ENCODE assay signal across 13 cellular contexts in the genomic region with DNA sequence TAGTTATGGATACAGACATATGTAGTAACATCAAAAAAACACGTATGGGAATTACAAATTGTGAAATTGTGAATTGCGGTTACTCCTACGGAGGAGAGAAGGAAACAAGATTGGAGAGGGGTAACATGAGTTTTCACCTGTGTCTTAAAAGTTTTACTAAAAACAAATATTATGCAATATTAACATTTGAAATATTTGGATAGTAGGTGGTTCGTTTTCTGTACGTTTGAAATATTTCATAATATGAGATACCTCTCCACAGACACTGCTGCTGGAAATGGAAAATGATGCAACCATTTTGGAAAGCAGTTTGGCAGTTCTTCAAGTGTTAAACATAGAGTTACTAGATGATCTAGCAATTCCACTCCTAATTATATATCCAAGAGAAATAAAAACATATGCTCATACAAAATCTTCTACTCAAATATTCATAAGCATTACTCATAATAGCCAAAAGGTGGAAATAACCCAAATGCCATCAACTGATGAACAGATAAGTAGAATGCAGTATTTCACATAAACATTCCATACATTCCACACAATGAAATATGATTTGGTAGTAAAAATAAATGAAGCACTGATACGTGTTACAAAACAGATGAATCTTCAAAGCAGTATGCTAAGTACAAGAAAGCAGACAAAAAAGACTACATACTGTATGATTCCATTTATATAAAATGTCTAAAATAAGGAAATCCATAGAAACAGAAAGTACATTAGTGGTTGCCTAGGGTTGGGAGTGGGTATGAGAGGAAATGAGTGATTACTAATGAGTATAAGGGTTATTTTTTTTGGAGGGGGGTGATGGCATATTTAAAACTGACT. TPM values are rescaled to one million over a fixed set of nuclear protein-coding genes. Genes with fewer than 3 reads are reported as not detected.
DNase-seq lines count a peak whose midpoint lies in the region; ATAC-seq and TF ChIP-seq lines count a peak whose summit lies in the region.
"Had no signal": no experiment of that assay in that cellular context is flagged by ENCODE, and none has a peak within 500 bp of the region (broad histone marks: within the 10 kb centered on the region; RNA-seq: fewer than 3 reads in every experiment).

No MANE protein-coding gene starts in this region.

- 74 to 79% methylated on average over 6 of the region's 6 CpGs for WGBS in transverse colon (ENCODE audit: low coverage in 1 of 2), 2 donors

- TF ChIP-seq CTCF in astrocyte of the cerebellum (IDR thresholded peaks at IDR 0.05; ENCODE audit: low read depth, low read length, missing control alignments): no peak
- TF ChIP-seq CTCF in transverse colon (IDR thresholded peaks at IDR 0.05): no peak

- H3K36me3 ChIP-seq in HAP-1 (replicated peaks) (no peaks in the 10 kb centered on the region), transverse colon (peaks cover 0 to 11% (median 0%) of the 10 kb centered on the region in 4 donors)
- H3K36me3 ChIP-seq: colonic mucosa had no signal

- H3K4me1 ChIP-seq in HAP-1: no peaks in the 10 kb centered on the region
- no peaks in the 10 kb centered on the region for H3K4me1 ChIP-seq in transverse colon
- H3K4me1 ChIP-seq: colonic mucosa had no signal

- no peak for TF ChIP-seq EP300 in transverse colon (IDR thresholded peaks at IDR 0.05; ENCODE audit: low read depth)

- intact Hi-C loops in transverse colon (cut with DNase I; ENCODE audit: low total_unique reads): no loop called here

- DNase-seq in A172 (ENCODE audit: low spot score) (peak; percentile 4), HS-27A (ENCODE audit: low read depth) (peak; percentile 47), astrocyte of the cerebellum (ENCODE audit: low read depth) (peak; percentile 6), inferior parietal cortex (ENCODE audit: extremely low spot score) (peak; percentile 50), HAP-1 (ENCODE audit: low spot score in 2 of 2) (no peak), DMS79 treated with DMSO at 0.1 percent for 48 hours (lab: John Stamatoyannopoulos, UW) (no peak), transverse colon (no peak)
- DNase-seq: activated B cell treated with CpG ODN at 0.5 μM for 24 hours; colonic mucosa; KG1; SHP77; stimulated activated CD4-positive, alpha-beta T cell treated with anti-CD3 and anti-CD28 coated beads, Interleukin-12 subunit alpha, Interleukin-12 subunit beta, amount 100 ng/mL, for 4 hours had no signal

- in situ Hi-C loops in astrocyte of the cerebellum (cut with HindIII; ENCODE audit: low sequenced_read_pairs): no loop called here
- in situ Hi-C loops in HAP-1 (cut with MboI; ENCODE audit: low sequenced_read_pairs): no loop called here
- in situ Hi-C loops in transverse colon (cut with MboI; ENCODE audit: low pct_ligation_motif_present in 1 of 4, low pct_unique_long_range_greater_than_20kb in 1 of 4, low sequenced_read_pairs in 3 of 4): no loop called here

- H3K27me3 ChIP-seq in HAP-1 (ENCODE audit: low read depth) (no peaks in the 10 kb centered on the region), transverse colon (no peaks in the 10 kb centered on the region)
- H3K27me3 ChIP-seq: colonic mucosa had no signal

- no peaks in the 10 kb centered on the region for H3K9me3 ChIP-seq in HAP-1
- H3K9me3 ChIP-seq in transverse colon: no peaks in the 10 kb centered on the region
- H3K9me3 ChIP-seq: colonic mucosa had no signal

- no peak for TF ChIP-seq POLR2A in transverse colon (IDR thresholded peaks at IDR 0.05)

- ATAC-seq in GM21360 (IDR thresholded peaks at IDR 0.05; ENCODE audit: unreplicated experiment): no peak

- H3K4me3 ChIP-seq in astrocyte of the cerebellum (ENCODE audit: low read depth, low read length) (no peak overlapping the region), HAP-1 (no peak overlapping the region), transverse colon (no peak overlapping the region)
- H3K4me3 ChIP-seq: colonic mucosa had no signal

- no peak overlapping the region for H3K27ac ChIP-seq in transverse colon
- H3K27ac ChIP-seq: colonic mucosa had no signal

RNA-seq across cellular contexts. Expression of gene ABCA10, which starts 40.8 kb away (rescaled TPM):
- total RNA-seq in A172 (2014; rRNA removed; shearing (Covaris generic)): 0.19 and 1.00 TPM in 2 replicates
- 10 to 100 TPM in 3 of 4 donors, 1 to 10 TPM in 1; 4.6 to 22.1 (median 13.0) TPM for total RNA-seq in transverse colon

RNA-seq across cellular contexts. Expression of gene ABCA5, which starts 57.5 kb away (rescaled TPM):
- total RNA-seq in A172 (2014; rRNA removed; shearing (Covaris generic)): 0.07 TPM in 1 of 2 replicates, not detected in the other
- 100 to 1,000 TPM in 3 of 4 donors, 10 to 100 TPM in 1; 17.3 to 173 (median 125) TPM for total RNA-seq in transverse colon

Comparison
In these comparisons a context has a peak if more than half of its experiments do, and no peak if none do; other contexts are left out.
1. DNase-seq: peak in A172 (single experiment), HS-27A (single experiment), astrocyte of the cerebellum (single experiment) and inferior parietal cortex (single experiment); none in HAP-1 (0 of 2), DMS79 treated with DMSO at 0.1 percent for 48 hours (single experiment) and transverse colon (single experiment).
2. RNA of gene ABCA5, which starts 57.5 kb away (total RNA-seq): 17.3 to 173 TPM in transverse colon; 0.07 TPM in A172; every median in the first group is over 10 times any median in the second.